ENCODE assay signal across 8 cellular contexts in genomic region chr10:16440396-16441105, GRCh38. TPM values are rescaled to one million over a fixed set of nuclear protein-coding genes. Genes with fewer than 3 reads are reported as not detected.
DNase-seq lines count a peak whose midpoint lies in the region; ATAC-seq and TF ChIP-seq lines count a peak whose summit lies in the region.

No MANE protein-coding gene starts in this region.

- H3K4me1 ChIP-seq in osteoblast (ENCODE audit: insufficient read depth, low read length): peaks cover 28% of the 10 kb centered on the region

- H3K27ac ChIP-seq in osteoblast (ENCODE audit: low read depth, low read length): peak overlapping the region; percentile 59

- DNase-seq in EL (peak; percentile 6), NCI-H2196 treated with DMSO at 0.1 percent for 48 hours (lab: John Stamatoyannopoulos, UW; ENCODE audit: unreplicated experiment) (peak; percentile 18), choroid plexus epithelial cell (ENCODE audit: low read depth) (peak; percentile 27), osteoblast (ENCODE audit: insufficient read length, low spot score, missing footprints) (no peak), AG08396 (ENCODE audit: low spot score) (no peak)

- no peak overlapping the region for H2AFZ ChIP-seq in osteoblast (ENCODE audit: low read length)

- H3K27me3 ChIP-seq in osteoblast (ENCODE audit: insufficient read depth, low read length): no peaks in the 10 kb centered on the region

- H4K20me1 ChIP-seq in osteoblast (ENCODE audit: insufficient read depth, low read length): peaks cover under 1% of the 10 kb centered on the region

- no peak for ATAC-seq in GM19023 (IDR thresholded peaks at IDR 0.05; ENCODE audit: unreplicated experiment)
- ATAC-seq in HG03108 (IDR thresholded peaks at IDR 0.05; ENCODE audit: unreplicated experiment): no peak
- ATAC-seq in GM21619 (IDR thresholded peaks at IDR 0.05; ENCODE audit: unreplicated experiment): no peak

- H3K9me3 ChIP-seq in osteoblast (ENCODE audit: low read depth, low read length): no peaks in the 10 kb centered on the region

- H3K36me3 ChIP-seq in osteoblast (ENCODE audit: insufficient read depth, low read length): no peaks in the 10 kb centered on the region

- TF ChIP-seq CTCF in choroid plexus epithelial cell (conservative IDR thresholded peaks at IDR 0.05; ENCODE audit: low read depth, low read length) (no peak), osteoblast (IDR thresholded peaks at IDR 0.05; ENCODE audit: extremely low read depth, low read depth, low read length) (no peak)

- H3K4me3 ChIP-seq in choroid plexus epithelial cell (ENCODE audit: low read depth, low read length) (no peak overlapping the region), osteoblast (ENCODE audit: insufficient read depth, low read length) (no peak overlapping the region)

- peak overlapping the region; percentile 78 for H3K4me2 ChIP-seq in osteoblast (ENCODE audit: insufficient read depth, low read length)

- H3K79me2 ChIP-seq in osteoblast (ENCODE audit: insufficient read depth, low read length): peaks cover 5% of the 10 kb centered on the region

RNA-seq across cellular contexts. Expression of gene PTER, which starts 3.7 kb away (rescaled TPM):
- total RNA-seq in osteoblast: 18.6 and 29.7 TPM in 2 replicates

Comparison
In these comparisons a context has a peak if more than half of its experiments do, and no peak if none do; other contexts are left out.
1. DNase-seq: peak in EL (single experiment), NCI-H2196 treated with DMSO at 0.1 percent for 48 hours (single experiment) and choroid plexus epithelial cell (single experiment); none in osteoblast (single experiment) and AG08396 (single experiment).